Comparison of ENCODE assay signal across 8 cellular contexts in the genomic region with DNA sequence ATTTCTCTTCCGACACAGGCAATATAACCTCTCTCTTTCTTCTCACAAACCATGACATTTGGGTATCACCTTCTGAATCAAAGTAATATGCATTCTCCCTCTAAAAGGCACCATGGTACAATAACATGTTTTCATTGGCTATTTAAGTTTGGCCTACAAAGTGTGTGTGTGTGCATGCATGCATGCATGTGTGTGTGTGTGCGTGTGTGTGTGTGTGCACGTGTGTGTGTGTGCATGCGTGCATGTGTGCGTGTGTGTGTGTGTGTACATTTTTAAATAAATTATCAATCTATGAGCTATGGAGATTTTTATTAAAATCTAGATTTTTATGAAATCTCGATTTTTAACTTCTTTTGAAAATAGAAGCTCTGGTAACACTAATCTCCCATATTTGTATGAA.
"Had no signal": no experiment of that assay in that cellular context is flagged by ENCODE, and none has a peak within 500 bp of the region (broad histone marks: within the 10 kb centered on the region; RNA-seq: fewer than 3 reads in every experiment).

No MANE protein-coding gene starts in this region.

- H3K27ac ChIP-seq: GM23248, HL-60 had no signal

- H3K36me3 ChIP-seq: HAP-1 had no signal

- DNase-seq: GM23248, GOT3, H7, IMR-90, KBM-7 had no signal

- H3K9me3 ChIP-seq: HAP-1 had no signal

- ATAC-seq: HCT116 had no signal

- H3K4me3 ChIP-seq: GM23248, HAP-1 had no signal

- H3K9ac ChIP-seq: GM23248 had no signal

- H2AFZ ChIP-seq: GM23248 had no signal

- H3K4me1 ChIP-seq: HAP-1 had no signal
